In genomic region chr10:803041-803741, GRCh38 we compare ENCODE assay signal across 2 cellular contexts.
TF ChIP-seq lines count a peak whose summit lies in the region.

No MANE protein-coding gene starts in this region.

TF ChIP-seq in HEK293, 187 proteins besides CTCF, POLR2A, EP300 and RAD21 (continued from another document):
- TF ChIP-seq ZFP3 (tag by site-specific recombination; IDR thresholded peaks at IDR 0.05; ENCODE audit: low read depth) (no peak), ZNF549 (tag by site-specific recombination; IDR thresholded peaks at IDR 0.05) (0 out of 2 replicates have a peak, but pooled peaks have one; percentile 18), ZNF37A (tag by site-specific recombination; IDR thresholded peaks at IDR 0.05) (no peak)

TF ChIP-seq in H1, 55 proteins besides CTCF, POLR2A, EP300 and RAD21 (continued from another document):
- TF ChIP-seq KDM4A (IDR thresholded peaks at IDR 0.05; ENCODE audit: low read depth, low read length, severe bottlenecking), result no peak
- TF ChIP-seq CTBP2 (IDR thresholded peaks at IDR 0.05; ENCODE audit: borderline replicate concordance, insufficient read depth, insufficient read length, low read length), result no peak
- TF ChIP-seq SP1 (IDR thresholded peaks at IDR 0.05; ENCODE audit: low read depth, low read length), result no peak
- TF ChIP-seq TEAD4 (IDR thresholded peaks at IDR 0.05; ENCODE audit: low read depth, low read length), result no peak
- no peak for TF ChIP-seq TBP (IDR thresholded peaks at IDR 0.05; ENCODE audit: low read depth, low read length)
- no peak for TF ChIP-seq SIN3A (conservative IDR thresholded peaks at IDR 0.05 in 1 of 2, IDR thresholded peaks at IDR 0.05 in 1 of 2; ENCODE audit: low read depth in 1 of 2, low read length in 2 of 2)
- 0 out of 2 replicates have a peak, but pooled peaks have one; percentile 3 for TF ChIP-seq POLR2AphosphoS5 (IDR thresholded peaks at IDR 0.05; ENCODE audit: low read depth, low read length)
- no peak for TF ChIP-seq RNF2 (IDR thresholded peaks at IDR 0.05; ENCODE audit: borderline replicate concordance, low read depth, low read length, missing control alignments, poor library complexity, severe bottlenecking)
- TF ChIP-seq TAF7 (optimal IDR thresholded peaks at IDR 0.05; ENCODE audit: borderline replicate concordance, low read depth, low read length), result peak; percentile 21
- no peak for TF ChIP-seq NANOG (IDR thresholded peaks at IDR 0.05; ENCODE audit: insufficient read depth, low read depth, low read length, poor library complexity, severe bottlenecking)
- no peak for TF ChIP-seq SRF (IDR thresholded peaks at IDR 0.05; ENCODE audit: low read depth, low read length)
- no peak for TF ChIP-seq FOSL1 (IDR thresholded peaks at IDR 0.05; ENCODE audit: insufficient read depth, low read depth, low read length)
- no peak for TF ChIP-seq CHD1 (IDR thresholded peaks at IDR 0.05; ENCODE audit: low read depth, low read length)
- no peak for TF ChIP-seq EZH2 (IDR thresholded peaks at IDR 0.05; ENCODE audit: low read depth, low read length, severe bottlenecking)
